Comparison of ENCODE assay signal across 12 cellular contexts in genomic region chr17:40110457-40110856, GRCh38. TPM values are rescaled to one million over a fixed set of nuclear protein-coding genes. Genes with fewer than 3 reads are reported as not detected.
DNase-seq lines count a peak whose midpoint lies in the region; ATAC-seq and TF ChIP-seq lines count a peak whose summit lies in the region.
"Had no signal": no experiment of that assay in that cellular context is flagged by ENCODE, and none has a peak within 500 bp of the region (broad histone marks: within the 10 kb centered on the region; RNA-seq: fewer than 3 reads in every experiment).

No MANE protein-coding gene starts in this region.

- no peaks in the 10 kb centered on the region for H3K9me3 Mint-ChIP-seq in activated naive CD8-positive, alpha-beta T cell treated with anti-CD3 and anti-CD28 coated beads, Interleukin-2, amount 10 ng/mL, durations not matched to agents 7 days and 5 days
- no peaks in the 10 kb centered on the region for H3K9me3 Mint-ChIP-seq in activated naive CD8-positive, alpha-beta T cell treated with anti-CD3 and anti-CD28 coated beads for 36 hours
- H3K9me3 Mint-ChIP-seq: activated T-cell treated with anti-CD3 and anti-CD28 coated beads, Interleukin-2, amount 50 U/mL, for 24 hours; stimulated activated naive CD8-positive, alpha-beta T cell treated with anti-CD3 and anti-CD28 coated beads, Interleukin-15, Interleukin-2, amounts not matched to agents 100 ng/mL and 50 ng/mL, for 24 hours had no signal

- H3K27me3 Mint-ChIP-seq in activated naive CD8-positive, alpha-beta T cell treated with anti-CD3 and anti-CD28 coated beads, Interleukin-2, amount 10 ng/mL, durations not matched to agents 7 days and 5 days, result peaks cover 12% of the 10 kb centered on the region
- H3K27me3 Mint-ChIP-seq in activated naive CD8-positive, alpha-beta T cell treated with anti-CD3 and anti-CD28 coated beads for 36 hours, result no peaks in the 10 kb centered on the region
- H3K27me3 Mint-ChIP-seq: activated T-cell treated with anti-CD3 and anti-CD28 coated beads, Interleukin-2, amount 50 U/mL, for 24 hours; stimulated activated naive CD8-positive, alpha-beta T cell treated with anti-CD3 and anti-CD28 coated beads, Interleukin-15, Interleukin-2, amounts not matched to agents 100 ng/mL and 50 ng/mL, for 24 hours had no signal

- H3K27ac Mint-ChIP-seq in activated naive CD8-positive, alpha-beta T cell treated with anti-CD3 and anti-CD28 coated beads, Interleukin-2, amount 10 ng/mL, durations not matched to agents 7 days and 5 days, result peak overlapping the region; percentile 31
- no peak overlapping the region for H3K27ac Mint-ChIP-seq in activated naive CD8-positive, alpha-beta T cell treated with anti-CD3 and anti-CD28 coated beads for 36 hours

- H3K4me1 ChIP-seq in muscle layer of colon (ENCODE audit: insufficient read depth, low read length), result peaks cover 92% of the 10 kb centered on the region
- H3K4me1 ChIP-seq in transverse colon, result peaks cover 81 to 95% (median 91%) of the 10 kb centered on the region in 4 donors

- no peak for DNase-seq in activated naive CD8-positive, alpha-beta T cell treated with anti-CD3 and anti-CD28 coated beads, Interleukin-2, amount 10 ng/mL, durations not matched to agents 7 days and 5 days
- DNase-seq in activated naive CD8-positive, alpha-beta T cell treated with anti-CD3 and anti-CD28 coated beads for 36 hours, result no peak
- peak; percentile 73 for DNase-seq in coronary artery (ENCODE audit: low spot score)
- no peak for DNase-seq in transverse colon
- DNase-seq in NCI-H146 treated with DMSO at 0.1 percent for 48 hours (lab: John Stamatoyannopoulos, UW; ENCODE audit: unreplicated experiment), result no peak
- DNase-seq in NCI-H1930 (lab: John Stamatoyannopoulos, UW), result no peak
- DNase-seq: NCI-H1092 had no signal

- H3K4me1 Mint-ChIP-seq in activated naive CD8-positive, alpha-beta T cell treated with anti-CD3 and anti-CD28 coated beads, Interleukin-2, amount 10 ng/mL, durations not matched to agents 7 days and 5 days, result peaks cover 67% of the 10 kb centered on the region
- peaks cover 75% of the 10 kb centered on the region for H3K4me1 Mint-ChIP-seq in activated naive CD8-positive, alpha-beta T cell treated with anti-CD3 and anti-CD28 coated beads for 36 hours

- no peak for TF ChIP-seq EP300 in transverse colon (IDR thresholded peaks at IDR 0.05; ENCODE audit: low read depth)

- H3K36me3 Mint-ChIP-seq in activated naive CD8-positive, alpha-beta T cell treated with anti-CD3 and anti-CD28 coated beads, Interleukin-2, amount 10 ng/mL, durations not matched to agents 7 days and 5 days, result no peaks in the 10 kb centered on the region
- no peaks in the 10 kb centered on the region for H3K36me3 Mint-ChIP-seq in activated naive CD8-positive, alpha-beta T cell treated with anti-CD3 and anti-CD28 coated beads for 36 hours

- intact Hi-C loops in transverse colon (cut with DNase I; ENCODE audit: low total_unique reads), result loop anchor here (5.0 to 10.0 kb wide), 2 partner anchors 48 to 54 kb away; partner anchors contain the start of gene THRA

- H3K36me3 ChIP-seq in muscle layer of colon (ENCODE audit: insufficient read depth, low read length), result no peaks in the 10 kb centered on the region
- no peaks in the 10 kb centered on the region for H3K36me3 ChIP-seq in transverse colon
- H3K36me3 ChIP-seq: SJSA1 had no signal

- H3K9ac ChIP-seq in muscle layer of colon (ENCODE audit: low read length), result peak overlapping the region; percentile 49

- H3K27ac ChIP-seq in coronary artery (peak overlapping the region; percentile 94 to 96), muscle layer of colon (ENCODE audit: low read depth, low read length) (peak overlapping the region; percentile 89), transverse colon (peak overlapping the region; percentile 93 to 99 (median 96))

- no peak for TF ChIP-seq CTCF in coronary artery (IDR thresholded peaks at IDR 0.05)
- TF ChIP-seq CTCF in transverse colon (IDR thresholded peaks at IDR 0.05), result no peak

- POLR2A ChIA-PET in activated naive CD8-positive, alpha-beta T cell treated with anti-CD3 and anti-CD28 coated beads, Interleukin-2, amount 10 ng/mL, durations not matched to agents 7 days and 5 days (lab: Charles Lee), result interaction anchor here (0.6 to 5.3 kb wide), 7 partner anchors 10 to 56 kb away, joined by 3 to 46 read pairs (median 12); partner anchors contain the start of genes MED24, MSL1, NR1D1 and THRA

- H3K4me3 ChIP-seq in coronary artery (no peak overlapping the region), muscle layer of colon (ENCODE audit: low read depth in 1 of 2, low read length in 2 of 2) (no peak overlapping the region), transverse colon (no peak overlapping the region)
- H3K4me3 ChIP-seq: SJSA1 had no signal

- 40 to 53% methylated on average over 1 of the region's 1 CpG for WGBS in transverse colon (ENCODE audit: low coverage in 1 of 2), 2 donors

- no peaks in the 10 kb centered on the region for H3K27me3 ChIP-seq in muscle layer of colon (ENCODE audit: control insufficient read depth in 1 of 2, insufficient read depth in 2 of 2, low read length in 2 of 2)
- no peaks in the 10 kb centered on the region for H3K27me3 ChIP-seq in transverse colon
- H3K27me3 ChIP-seq: SJSA1 had no signal

- in situ Hi-C loops in transverse colon (cut with MboI; ENCODE audit: low pct_ligation_motif_present in 1 of 4, low pct_unique_long_range_greater_than_20kb in 1 of 4, low sequenced_read_pairs in 3 of 4), result loop anchor here in 1 of 4 donors (10.0 kb wide), 2 partner anchors 46 to 54 kb away; partner anchors contain the start of gene THRA

- H3K9me3 ChIP-seq in muscle layer of colon (ENCODE audit: low read length) (no peaks in the 10 kb centered on the region), transverse colon (no peaks in the 10 kb centered on the region)
- H3K9me3 ChIP-seq: SJSA1 had no signal

- ATAC-seq in activated naive CD8-positive, alpha-beta T cell treated with anti-CD3 and anti-CD28 coated beads, Interleukin-2, amount 10 ng/mL, durations not matched to agents 7 days and 5 days (ENCODE audit: low read depth), result no peak
- ATAC-seq in GM18517 (IDR thresholded peaks at IDR 0.05; ENCODE audit: unreplicated experiment), result no peak

- no peak for TF ChIP-seq POLR2A in transverse colon (IDR thresholded peaks at IDR 0.05)

- H3K4me3 Mint-ChIP-seq in activated naive CD8-positive, alpha-beta T cell treated with anti-CD3 and anti-CD28 coated beads, Interleukin-2, amount 10 ng/mL, durations not matched to agents 7 days and 5 days, result no peak overlapping the region
- H3K4me3 Mint-ChIP-seq in activated naive CD8-positive, alpha-beta T cell treated with anti-CD3 and anti-CD28 coated beads for 36 hours, result no peak overlapping the region
- H3K4me3 Mint-ChIP-seq: activated T-cell treated with anti-CD3 and anti-CD28 coated beads, Interleukin-2, amount 50 U/mL, for 24 hours had no signal

RNA-seq across cellular contexts. Expression of gene NR1D1, which starts 10.1 kb away (rescaled TPM):
- 1 to 10 TPM; 5.0 to 5.8 TPM for total RNA-seq in activated naive CD8-positive, alpha-beta T cell treated with anti-CD3 and anti-CD28 coated beads, Interleukin-2, amount 10 ng/mL, durations not matched to agents 7 days and 5 days
- total RNA-seq in activated naive CD8-positive, alpha-beta T cell treated with anti-CD3 and anti-CD28 coated beads for 36 hours, result 1 to 10 TPM; 4.8 to 5.8 TPM
- 10 to 100 TPM in 1 of 4 donors, 1 to 10 TPM in 3; 4.8 to 18.0 (median 7.3) TPM for total RNA-seq in transverse colon

RNA-seq across cellular contexts. Expression of gene MSL1, which starts 11.3 kb away (rescaled TPM):
- 100 to 1,000 TPM; 107 to 110 TPM for total RNA-seq in activated naive CD8-positive, alpha-beta T cell treated with anti-CD3 and anti-CD28 coated beads, Interleukin-2, amount 10 ng/mL, durations not matched to agents 7 days and 5 days
- total RNA-seq in activated naive CD8-positive, alpha-beta T cell treated with anti-CD3 and anti-CD28 coated beads for 36 hours, result 10 to 100 TPM; 62.7 to 66.7 TPM
- total RNA-seq in transverse colon, result 100 to 1,000 TPM in 2 of 4 donors, 10 to 100 TPM in 2; 73.9 to 258 (median 90.6) TPM

RNA-seq across cellular contexts. Expression of gene CASC3, which starts 29.9 kb away (rescaled TPM):
- total RNA-seq in activated naive CD8-positive, alpha-beta T cell treated with anti-CD3 and anti-CD28 coated beads, Interleukin-2, amount 10 ng/mL, durations not matched to agents 7 days and 5 days, result 100 to 1,000 TPM; 100 to 101 TPM
- total RNA-seq in activated naive CD8-positive, alpha-beta T cell treated with anti-CD3 and anti-CD28 coated beads for 36 hours, result 10 to 100 TPM; 74.5 to 77.0 TPM
- total RNA-seq in transverse colon, result 10 to 100 TPM; 41.8 to 65.1 (median 51.0) TPM

RNA-seq across cellular contexts. Expression of gene THRA, which starts 47.7 kb away (rescaled TPM):
- 10 to 100 TPM; 19.9 to 20.3 TPM for total RNA-seq in activated naive CD8-positive, alpha-beta T cell treated with anti-CD3 and anti-CD28 coated beads, Interleukin-2, amount 10 ng/mL, durations not matched to agents 7 days and 5 days
- 10 to 100 TPM; 11.4 to 12.1 TPM for total RNA-seq in activated naive CD8-positive, alpha-beta T cell treated with anti-CD3 and anti-CD28 coated beads for 36 hours
- 10 to 100 TPM; 32.6 to 82.6 (median 58.6) TPM for total RNA-seq in transverse colon

RNA-seq across cellular contexts. Expression of gene MED24, which starts 56.2 kb away (rescaled TPM):
- total RNA-seq in activated naive CD8-positive, alpha-beta T cell treated with anti-CD3 and anti-CD28 coated beads, Interleukin-2, amount 10 ng/mL, durations not matched to agents 7 days and 5 days, result 10 to 100 TPM; 87.0 to 89.9 TPM
- 100 to 1,000 TPM; 103 to 107 TPM for total RNA-seq in activated naive CD8-positive, alpha-beta T cell treated with anti-CD3 and anti-CD28 coated beads for 36 hours
- 100 to 1,000 TPM in 2 of 4 donors, 10 to 100 TPM in 2; 64.3 to 294 (median 112) TPM for total RNA-seq in transverse colon
